In the genomic region with DNA sequence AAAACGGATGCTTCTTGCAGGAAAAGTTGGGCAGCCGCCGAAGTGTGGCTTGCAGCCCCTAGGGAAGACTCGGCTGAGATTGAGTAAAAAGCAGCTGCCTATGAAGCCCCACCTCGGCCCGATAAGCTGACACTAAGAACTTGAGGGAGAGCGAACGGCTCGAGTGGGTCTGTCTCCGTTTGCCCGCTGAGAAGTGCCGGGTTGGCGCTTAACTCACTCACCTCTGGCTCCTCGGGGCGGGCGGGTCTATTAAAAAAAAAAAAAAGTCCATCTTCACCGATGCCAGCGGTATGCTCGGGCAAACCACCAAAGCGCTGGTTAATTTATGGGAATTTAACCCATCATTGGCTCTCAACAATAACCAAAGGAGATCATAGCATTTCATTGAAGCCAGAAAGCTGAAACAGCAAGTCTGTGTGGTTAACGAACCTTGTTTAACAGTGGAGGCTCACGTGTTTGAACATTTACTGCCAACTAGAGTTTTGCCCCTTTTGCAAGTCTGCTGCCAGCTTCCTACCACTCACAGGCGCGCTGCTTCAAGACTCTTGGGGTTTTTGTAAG, we compare ENCODE assay signal across 1 cellular context.
TF ChIP-seq lines count a peak whose summit lies in the region.

No MANE protein-coding gene starts in this region.

TF ChIP-seq in IMR-90, 13 proteins besides CTCF, POLR2A, EP300 and RAD21 (continued from another document):
- TF ChIP-seq CHD1 (IDR thresholded peaks at IDR 0.05; ENCODE audit: low read depth, low read length) (no peak), RCOR1 (IDR thresholded peaks at IDR 0.05; ENCODE audit: insufficient replicate concordance, low read length) (no peak)
